In the genomic region with DNA sequence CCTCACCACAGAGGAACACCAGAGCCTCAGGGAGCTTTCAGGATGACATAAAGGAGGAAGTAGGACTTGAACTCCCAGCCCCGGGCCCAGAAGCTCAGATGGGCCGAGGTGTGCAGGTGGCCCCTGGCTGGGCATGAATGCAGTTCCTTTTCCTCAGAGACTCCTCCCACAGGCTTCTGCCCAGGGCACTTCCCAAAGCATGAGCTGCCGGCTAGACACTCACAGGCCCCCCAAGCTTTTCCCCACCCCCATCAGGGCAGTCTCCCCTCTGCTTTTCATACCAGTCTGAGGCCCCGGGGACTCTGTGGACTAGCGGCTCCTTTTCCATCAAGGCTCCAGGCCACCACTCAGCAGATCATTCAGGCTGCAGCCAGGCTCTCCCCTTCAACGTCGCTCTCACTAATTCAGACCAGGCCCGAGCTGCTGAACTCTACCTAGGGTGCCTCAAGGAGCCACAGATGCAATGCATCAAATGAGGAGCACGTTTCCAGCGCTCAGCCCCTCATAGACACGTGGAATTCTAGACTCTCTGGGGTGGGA, we compare ENCODE assay signal across 23 cellular contexts. TPM values are rescaled to one million over a fixed set of nuclear protein-coding genes. Genes with fewer than 3 reads are reported as not detected.
DNase-seq lines count a peak whose midpoint lies in the region; TF ChIP-seq lines count a peak whose summit lies in the region.
"Had no signal": no experiment of that assay in that cellular context is flagged by ENCODE, and none has a peak within 500 bp of the region (broad histone marks: within the 10 kb centered on the region; RNA-seq: fewer than 3 reads in every experiment).

No MANE protein-coding gene starts in this region.

- H3K36me3 ChIP-seq in BLaER1 treated with 17β-estradiol and CSF1 and Interleukin-3, amounts not matched to agents 10 nM and 100 nM, result no peaks in the 10 kb centered on the region
- H3K36me3 ChIP-seq in H7 (replicated peaks; ENCODE audit: control insufficient read depth, insufficient read depth, low read length), result no peaks in the 10 kb centered on the region
- H3K36me3 ChIP-seq: SJCRH30 had no signal

- peaks cover 0 to 5% (median 0%) of the 10 kb centered on the region in 11 experiments; a peak in 3 of 22 replicates for H4K20me1 ChIP-seq in BLaER1 treated with 17β-estradiol and CSF1 and Interleukin-3, amounts not matched to agents 10 nM and 100 nM

- H3K4me2 ChIP-seq in BLaER1 treated with 17β-estradiol and CSF1 and Interleukin-3, amounts not matched to agents 10 nM and 100 nM, result peak overlapping the region; percentile 15 to 74 (median 61); a peak in 17 of 22 replicates
- H3K4me2 ChIP-seq: PC-9 had no signal

- TF ChIP-seq CTCF in dorsolateral prefrontal cortex (IDR thresholded peaks at IDR 0.05 in 54 of 56, conservative IDR thresholded peaks at IDR 0.05 in 2 of 56; ENCODE audit: low read depth in 1 of 56, partially characterized antibody in 56 of 56), result no peak

- H3K27me3 ChIP-seq in BLaER1 treated with 17β-estradiol and CSF1 and Interleukin-3, amounts not matched to agents 10 nM and 100 nM, result no peaks in the 10 kb centered on the region
- no peaks in the 10 kb centered on the region for H3K27me3 ChIP-seq in H7 (ENCODE audit: control insufficient read depth, insufficient read depth, low read length)
- peaks cover 0 to 22% (median 0%) of the 10 kb centered on the region in 45 donors for H3K27me3 ChIP-seq in dorsolateral prefrontal cortex

- H3K4me3 ChIP-seq in BLaER1 treated with 17β-estradiol and CSF1 and Interleukin-3, amounts not matched to agents 10 nM and 100 nM, result no peak overlapping the region
- no peak overlapping the region for H3K4me3 ChIP-seq in H7 (ENCODE audit: insufficient read depth, low read depth, low read length)
- H3K4me3 ChIP-seq in dorsolateral prefrontal cortex, result no peak overlapping the region
- H3K4me3 ChIP-seq: PC-9, psoas muscle, SJCRH30 had no signal

- H3K4me1 ChIP-seq in BLaER1 treated with 17β-estradiol and CSF1 and Interleukin-3, amounts not matched to agents 10 nM and 100 nM, result peaks cover 10 to 44% (median 35%) of the 10 kb centered on the region in 10 experiments; a peak in 18 of 20 replicates
- H3K4me1 ChIP-seq: psoas muscle, SJCRH30 had no signal

- peak; percentile 61 for DNase-seq in H7
- peak in 6 of 10 donors; percentile 6 to 34 (median 17) for DNase-seq in dorsolateral prefrontal cortex
- DNase-seq in posterior vena cava (ENCODE audit: low spot score), result peak; percentile 69
- no peak for DNase-seq in NOMO-1 treated with DMSO at 0.1 percent for 48 hours (lab: John Stamatoyannopoulos, UW; ENCODE audit: unreplicated experiment)
- no peak for DNase-seq in COR-L47 (lab: John Stamatoyannopoulos, UW)
- DNase-seq in germinal center (ENCODE audit: low spot score), result no peak
- DNase-seq: activated CD4-positive, alpha-beta T cell treated with anti-CD3 and anti-CD28 coated beads for 4 hours; anterior cingulate cortex; mammary epithelial cell; NCI-H1105; NCI-H2029; NCI-H345; PC-9; SJCRH30; small intestine; stimulated activated CD4-positive, alpha-beta T cell treated with anti-CD3 and anti-CD28 coated beads, Interleukin-2, amount 100 ng/mL, for 48 hours had no signal

- no peak overlapping the region for H3K27ac ChIP-seq in BLaER1 treated with 17β-estradiol and CSF1 and Interleukin-3, amounts not matched to agents 10 nM and 100 nM
- no peak overlapping the region for H3K27ac ChIP-seq in dorsolateral prefrontal cortex
- H3K27ac ChIP-seq: PC-9, psoas muscle, SJCRH30 had no signal

- intact Hi-C loops in dorsolateral prefrontal cortex (cut with DNase I), result no loop called here
- intact Hi-C loops in posterior vena cava (cut with DNase I), result no loop called here

- H3K9ac ChIP-seq in BLaER1 treated with 17β-estradiol and CSF1 and Interleukin-3, amounts not matched to agents 10 nM and 100 nM, result no peak overlapping the region

- 0 out of 22 replicates have a peak, but pooled peaks cover 0 to 8% (median 0%) of the 10 kb centered on the region in 11 experiments for H3K9me3 ChIP-seq in BLaER1 treated with 17β-estradiol and CSF1 and Interleukin-3, amounts not matched to agents 10 nM and 100 nM (replicated peaks in 1 of 11)
- H3K9me3 ChIP-seq: psoas muscle, SJCRH30 had no signal

RNA-seq across cellular contexts. Expression of gene HMX1, which starts 36.9 kb away (rescaled TPM):
- 2.0 and 4.4 TPM in 2 replicates for total RNA-seq in H7 (2014; rRNA removed; shearing (Covaris generic))
- 1 to 10 TPM in 60 of 120 experiments, under 1 TPM in 59, not detected in 1; 0.28 to 3.6 (median 1.0) TPM for total RNA-seq in dorsolateral prefrontal cortex
- total RNA-seq in posterior vena cava, result under 1 TPM in 1 of 2 donors, not detected in 1; 0.19 TPM
- total RNA-seq: activated naive CD4-positive, alpha-beta T cell treated with anti-CD3 and anti-CD28 coated beads, Interleukin-2, amount 50 U/mL, for 72 hours; activated T-helper 2 cell treated with anti-CD3 and anti-CD28 coated beads, Interferon-gamma antibody, Interleukin-2, Interleukin-4, amounts not matched to agents 10 μg/mL and 5 μg/mL and 100 μg/mL, durations not matched to agents 14 hours and 24 hours and 36 hours; glomerular endothelial cell; kidney epithelial cell; mammary epithelial cell; PC-9; psoas muscle; SJCRH30; T-helper 17 cell had no signal

Comparison
In these comparisons a context has a peak if more than half of its experiments do, and no peak if none do; other contexts are left out.
1. DNase-seq: peak in H7 (single experiment), dorsolateral prefrontal cortex (6 of 10) and posterior vena cava (single experiment); none in NOMO-1 treated with DMSO at 0.1 percent for 48 hours (single experiment), COR-L47 (single experiment) and germinal center (single experiment).